ENCODE assay signal across 1 cellular context in the genomic region with DNA sequence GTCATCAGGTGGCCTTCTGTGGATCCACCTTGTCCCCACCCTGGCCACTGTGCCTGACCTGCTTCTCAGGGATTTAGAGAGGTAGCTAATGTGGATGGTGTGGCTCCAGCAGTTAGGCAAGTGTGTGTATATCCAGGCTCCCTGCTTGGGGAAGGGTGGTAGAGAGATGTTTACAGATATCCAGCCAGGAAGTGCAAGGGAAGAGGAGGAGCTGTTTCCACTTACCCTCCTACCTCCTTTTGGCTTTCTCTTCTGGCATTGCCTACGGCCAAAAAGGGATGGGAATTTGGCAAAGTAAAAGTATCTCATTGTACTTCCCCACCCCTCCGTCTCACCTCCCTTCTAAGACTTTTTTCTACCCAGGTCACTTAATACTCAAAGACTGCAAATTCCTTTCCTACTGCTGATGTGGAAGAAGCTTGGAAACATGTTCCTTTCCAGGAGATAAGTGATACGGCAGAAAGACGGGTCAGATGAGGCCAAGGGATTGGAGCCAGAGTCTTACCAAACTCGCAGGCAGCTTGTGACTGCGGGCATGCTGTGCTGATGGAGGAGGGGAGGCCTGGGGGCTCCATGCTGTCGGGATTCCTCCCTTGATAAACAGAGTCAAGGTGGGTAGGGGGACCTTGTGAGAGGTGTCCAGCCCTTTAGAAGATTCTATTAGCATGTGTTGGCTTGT.
TF ChIP-seq lines count a peak whose summit lies in the region.

No MANE protein-coding gene starts in this region.

TF ChIP-seq in H1, 55 proteins besides CTCF, POLR2A, EP300 and RAD21 (continued from another document):
- TF ChIP-seq ZNF274 (IDR thresholded peaks at IDR 0.05; ENCODE audit: borderline replicate concordance, extremely low read depth, low read length) (no peak), GABPA (IDR thresholded peaks at IDR 0.05; ENCODE audit: borderline replicate concordance, insufficient read depth, low read length) (no peak), RXRA (IDR thresholded peaks at IDR 0.05; ENCODE audit: insufficient read depth, low read depth, low read length) (no peak), HDAC2 (IDR thresholded peaks at IDR 0.05; ENCODE audit: borderline replicate concordance in 1 of 2, low read depth in 2 of 2, low read length in 2 of 2) (no peak), SIRT6 (IDR thresholded peaks at IDR 0.05; ENCODE audit: low read length) (no peak), BCL11A (IDR thresholded peaks at IDR 0.05; ENCODE audit: low read depth in 2 of 2, low read length in 2 of 2) (no peak), SAP30 (IDR thresholded peaks at IDR 0.05; ENCODE audit: insufficient read depth, insufficient replicate concordance, low read length) (no peak), CTBP2 (IDR thresholded peaks at IDR 0.05; ENCODE audit: borderline replicate concordance, insufficient read depth, insufficient read length, low read length) (no peak), JUND (IDR thresholded peaks at IDR 0.05; ENCODE audit: low read length) (no peak), RBBP5 (IDR thresholded peaks at IDR 0.05; ENCODE audit: borderline replicate concordance, low read depth, low read length) (no peak), BRCA1 (IDR thresholded peaks at IDR 0.05; ENCODE audit: low read depth, low read length) (no peak), SP2 (IDR thresholded peaks at IDR 0.05; ENCODE audit: low read length) (no peak), RFX5 (IDR thresholded peaks at IDR 0.05; ENCODE audit: borderline replicate concordance, low read depth, low read length) (no peak), PHF8 (conservative IDR thresholded peaks at IDR 0.05; ENCODE audit: low read depth, low read length) (no peak), KDM5A (IDR thresholded peaks at IDR 0.05; ENCODE audit: low read length) (no peak)
- TF ChIP-seq, protein P1, sequence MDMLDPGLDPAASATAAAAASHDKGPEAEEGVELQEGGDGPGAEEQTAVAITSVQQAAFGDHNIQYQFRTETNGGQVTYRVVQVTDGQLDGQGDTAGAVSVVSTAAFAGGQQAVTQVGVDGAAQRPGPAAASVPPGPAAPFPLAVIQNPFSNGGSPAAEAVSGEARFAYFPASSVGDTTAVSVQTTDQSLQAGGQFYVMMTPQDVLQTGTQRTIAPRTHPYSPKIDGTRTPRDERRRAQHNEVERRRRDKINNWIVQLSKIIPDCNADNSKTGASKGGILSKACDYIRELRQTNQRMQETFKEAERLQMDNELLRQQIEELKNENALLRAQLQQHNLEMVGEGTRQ (IDR thresholded peaks at IDR 0.05; ENCODE audit: low read length): no peak
